In genomic region chr1:101438359-101438758, GRCh38 we compare ENCODE assay signal across 8 cellular contexts.
DNase-seq lines count a peak whose midpoint lies in the region; ATAC-seq and TF ChIP-seq lines count a peak whose summit lies in the region.

No MANE protein-coding gene starts in this region.

- DNase-seq in GM19240 (ENCODE audit: insufficient read length, low spot score) = peak; percentile 23
- DNase-seq in dermis blood vessel endothelial cell = peak; percentile 73
- no peak for DNase-seq in middle frontal gyrus (ENCODE audit: extremely low spot score, low spot score)
- no peak for DNase-seq in ascending aorta (ENCODE audit: low spot score in 2 of 2)
- DNase-seq in SHP77 (lab: John Stamatoyannopoulos, UW) = no peak

- 36 to 49% methylated on average over 3 of the region's 3 CpGs for WGBS in gastroesophageal sphincter (ENCODE audit: low coverage in 1 of 2), 2 donors

- H3K9ac ChIP-seq in BLaER1 = peak overlapping the region; percentile 78

- H3K4me1 ChIP-seq in BLaER1 (peaks cover 96% of the 10 kb centered on the region), gastroesophageal sphincter (peaks cover 0 to 8% (median 0%) of the 10 kb centered on the region in 3 donors), ascending aorta (no peaks in the 10 kb centered on the region)

- H3K36me3 ChIP-seq in BLaER1 (no peaks in the 10 kb centered on the region), gastroesophageal sphincter (no peaks in the 10 kb centered on the region), ascending aorta (no peaks in the 10 kb centered on the region)

- no peaks in the 10 kb centered on the region for H4K20me1 ChIP-seq in BLaER1

- intact Hi-C loops in ascending aorta (cut with DNase I) = no loop called here

- no peaks in the 10 kb centered on the region for H3K27me3 ChIP-seq in BLaER1
- H3K27me3 ChIP-seq in gastroesophageal sphincter = no peaks in the 10 kb centered on the region
- no peaks in the 10 kb centered on the region for H3K27me3 ChIP-seq in ascending aorta

- H3K9me3 ChIP-seq in BLaER1 (no peaks in the 10 kb centered on the region), gastroesophageal sphincter (no peaks in the 10 kb centered on the region), ascending aorta (no peaks in the 10 kb centered on the region)

- no peak for TF ChIP-seq CTCF in gastroesophageal sphincter (IDR thresholded peaks at IDR 0.05)
- no peak for TF ChIP-seq CTCF in ascending aorta (IDR thresholded peaks at IDR 0.05)

- peak overlapping the region; percentile 58 for H3K4me3 ChIP-seq in BLaER1
- no peak overlapping the region for H3K4me3 ChIP-seq in gastroesophageal sphincter
- no peak overlapping the region for H3K4me3 ChIP-seq in ascending aorta

- H3K27ac ChIP-seq in BLaER1 = peak overlapping the region; percentile 95
- no peak overlapping the region for H3K27ac ChIP-seq in gastroesophageal sphincter
- no peak overlapping the region for H3K27ac ChIP-seq in ascending aorta

- no peak for TF ChIP-seq EP300 in gastroesophageal sphincter (IDR thresholded peaks at IDR 0.05)

- TF ChIP-seq POLR2A in gastroesophageal sphincter (IDR thresholded peaks at IDR 0.05) = no peak

- peak overlapping the region; percentile 87 for H3K4me2 ChIP-seq in BLaER1

- ATAC-seq in HG03354 (IDR thresholded peaks at IDR 0.05; ENCODE audit: poor library complexity, severe bottlenecking, unreplicated experiment) = peak; percentile 50
- no peak for ATAC-seq in gastroesophageal sphincter

Comparison
In these comparisons a context has a peak if more than half of its experiments do, and no peak if none do; other contexts are left out.
1. DNase-seq: peak in GM19240 (single experiment) and dermis blood vessel endothelial cell (single experiment); none in middle frontal gyrus (single experiment), ascending aorta (0 of 2) and SHP77 (0 of 2).